10 cellular contexts compared by ENCODE assay signal in the genomic region with DNA sequence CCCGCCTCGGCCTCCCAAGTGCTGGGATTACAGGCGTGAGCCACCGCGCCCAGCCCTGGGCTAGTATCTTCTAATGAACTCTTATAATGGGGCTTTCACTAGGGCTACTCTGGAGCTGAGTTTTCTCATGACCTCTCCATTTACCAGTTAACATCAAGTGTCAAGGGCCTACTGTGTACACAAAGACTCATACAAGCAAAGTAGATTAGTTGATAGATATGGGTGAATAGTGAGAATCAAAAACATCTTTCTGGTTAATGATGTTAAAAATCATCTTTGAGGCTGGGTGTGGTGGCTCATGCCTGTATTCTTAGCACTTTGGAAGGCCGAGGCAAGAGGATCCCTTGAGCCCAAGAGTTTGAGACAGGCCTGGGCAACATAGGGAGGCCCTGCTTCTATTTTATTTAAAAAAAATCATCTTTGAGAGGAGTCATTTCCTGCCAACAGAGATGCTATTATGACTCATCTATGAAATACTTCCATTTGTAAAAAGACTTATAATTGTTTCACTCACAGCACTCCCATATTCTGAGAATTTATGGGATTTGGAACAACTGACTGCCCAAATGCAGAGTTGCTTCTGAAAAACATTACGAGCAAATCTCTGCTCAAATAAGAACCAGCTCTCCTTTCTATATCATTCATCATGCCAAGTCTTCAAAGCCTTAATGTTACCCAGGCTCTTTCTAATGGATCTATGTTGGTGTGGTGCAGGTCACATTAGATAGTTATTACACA. TPM values are rescaled to one million over a fixed set of nuclear protein-coding genes. Genes with fewer than 3 reads are reported as not detected.
DNase-seq lines count a peak whose midpoint lies in the region; ATAC-seq and TF ChIP-seq lines count a peak whose summit lies in the region.
"Had no signal": no experiment of that assay in that cellular context is flagged by ENCODE, and none has a peak within 500 bp of the region (broad histone marks: within the 10 kb centered on the region; RNA-seq: fewer than 3 reads in every experiment).

No MANE protein-coding gene starts in this region.

- H3K9me3 ChIP-seq in RWPE2 (ENCODE audit: severe bottlenecking) = no peaks in the 10 kb centered on the region
- no peaks in the 10 kb centered on the region for H3K9me3 ChIP-seq in fibroblast of lung (ENCODE audit: control insufficient read depth, insufficient read depth, low read depth, low read length)
- H3K9me3 ChIP-seq in smooth muscle cell (replicated peaks; ENCODE audit: low read depth) = no peaks in the 10 kb centered on the region

- H3K36me3 ChIP-seq in RWPE2 (ENCODE audit: low read depth) = no peaks in the 10 kb centered on the region
- H3K36me3 ChIP-seq in fibroblast of lung (ENCODE audit: control insufficient read depth, insufficient read depth, low read length) = no peaks in the 10 kb centered on the region
- H3K36me3 ChIP-seq in smooth muscle cell (ENCODE audit: low read depth) = no peaks in the 10 kb centered on the region

- H3K79me2 ChIP-seq in fibroblast of lung (ENCODE audit: control insufficient read depth, insufficient read depth, low read length) = no peaks in the 10 kb centered on the region
- H3K79me2 ChIP-seq in smooth muscle cell (ENCODE audit: low read depth) = no peaks in the 10 kb centered on the region

- H3K4me1 ChIP-seq in RWPE2 (ENCODE audit: insufficient read depth, poor library complexity, severe bottlenecking) (peaks cover 18% of the 10 kb centered on the region), fibroblast of lung (ENCODE audit: control insufficient read depth, extremely low read depth, insufficient read depth, low read length) (peaks cover 8% of the 10 kb centered on the region), smooth muscle cell (ENCODE audit: low read depth) (no peaks in the 10 kb centered on the region)

- 85% methylated on average over 7 of the region's 7 CpGs for WGBS in smooth muscle cell (ENCODE audit: low lambda C conversion rate)

- DNase-seq in NCI-H2227 treated with DMSO at 0.1 percent for 48 hours (lab: John Stamatoyannopoulos, UW) (peak; percentile 40), NCI-H2227 (lab: John Stamatoyannopoulos, UW; ENCODE audit: unreplicated experiment) (no peak), RWPE2 (ENCODE audit: low spot score) (no peak), fibroblast of lung (ENCODE audit: low read depth in 2 of 2) (peak; percentile 81 to 88), smooth muscle cell (lab: John Stamatoyannopoulos, UW; ENCODE audit: unreplicated experiment) (no peak)
- DNase-seq in stimulated activated CD4-positive, alpha-beta T cell treated with anti-CD3 and anti-CD28 coated beads, Interleukin-15, amount 100 ng/mL, for 24 hours = no peak

- TF ChIP-seq CTCF in RWPE2 (IDR thresholded peaks at IDR 0.05; ENCODE audit: poor library complexity, severe bottlenecking) (no peak), fibroblast of lung (conservative IDR thresholded peaks at IDR 0.05 in 1 of 2, IDR thresholded peaks at IDR 0.05 in 1 of 2; ENCODE audit: low read depth in 1 of 2, low read length in 2 of 2) (no peak), smooth muscle cell (IDR thresholded peaks at IDR 0.05; ENCODE audit: borderline replicate concordance, insufficient read depth, poor library complexity, severe bottlenecking) (no peak)

- H3K27ac ChIP-seq in RWPE2 (ENCODE audit: poor library complexity, severe bottlenecking) (peak overlapping the region; percentile 80), fibroblast of lung (ENCODE audit: insufficient read depth, low read length) (peak overlapping the region; percentile 77), smooth muscle cell (ENCODE audit: low read depth) (peak overlapping the region; percentile 65)

- H2AFZ ChIP-seq in fibroblast of lung (ENCODE audit: low read length) (peak overlapping the region; percentile 42), smooth muscle cell (ENCODE audit: low read depth) (peak overlapping the region; percentile 67)

- H3K9ac ChIP-seq in fibroblast of lung (ENCODE audit: insufficient read depth, low read length) = no peak overlapping the region
- H3K9ac ChIP-seq in smooth muscle cell (ENCODE audit: low read depth) = no peak overlapping the region

- H3K4me2 ChIP-seq in fibroblast of lung (ENCODE audit: extremely low read depth, insufficient read depth, low read length) (no peak overlapping the region), smooth muscle cell (no peak overlapping the region)

- no peaks in the 10 kb centered on the region for H3K27me3 ChIP-seq in RWPE2 (ENCODE audit: insufficient read depth, poor library complexity, severe bottlenecking)
- H3K27me3 ChIP-seq in fibroblast of lung (ENCODE audit: control insufficient read depth, insufficient read depth, low read length) = no peaks in the 10 kb centered on the region
- H3K27me3 ChIP-seq in smooth muscle cell (ENCODE audit: low read depth) = no peaks in the 10 kb centered on the region

- no peaks in the 10 kb centered on the region for H4K20me1 ChIP-seq in fibroblast of lung (ENCODE audit: control insufficient read depth, extremely low read depth, insufficient read depth, low read length)
- H4K20me1 ChIP-seq in smooth muscle cell (ENCODE audit: low read depth) = no peaks in the 10 kb centered on the region

- no peaks in the 10 kb centered on the region for H3F3A ChIP-seq in smooth muscle cell (ENCODE audit: low read depth)

- H3K4me3 ChIP-seq in RWPE2 (ENCODE audit: severe bottlenecking) (no peak overlapping the region), fibroblast of lung (replicated peaks in 1 of 4; ENCODE audit: control extremely low read depth in 1 of 4, insufficient read depth in 1 of 4, low read depth in 3 of 4, low read length in 4 of 4) (no peak overlapping the region), smooth muscle cell (no peak overlapping the region)

- ATAC-seq in RWPE2 (ENCODE audit: low read depth) = peak; percentile 85
- no peak for ATAC-seq in HG03045 (IDR thresholded peaks at IDR 0.05; ENCODE audit: unreplicated experiment)
- ATAC-seq in HG02852 (IDR thresholded peaks at IDR 0.05; ENCODE audit: unreplicated experiment) = no peak

RNA-seq across cellular contexts. Expression of a gene that starts 57.0 kb away (rescaled TPM):
- total RNA-seq in fibroblast of lung (not detected in 2 replicates), smooth muscle cell (not detected in 2 replicates)
- polyA plus RNA-seq in fibroblast of lung (not detected in 2 replicates), smooth muscle cell (not detected in 2 replicates)
- not detected in 2 replicates for polyA plus RNA-seq in fibroblast of lung (2012)
- not detected in 2 replicates for polyA minus RNA-seq in fibroblast of lung (ENCODE audit: low replicate concordance)
- polyA plus RNA-seq: adipose tissue, neural cell had no signal

Comparison
In these comparisons a context has a peak if more than half of its experiments do, and no peak if none do; other contexts are left out.
1. DNase-seq: peak in NCI-H2227 treated with DMSO at 0.1 percent for 48 hours (single experiment) and fibroblast of lung (2 of 2); none in NCI-H2227 (single experiment), RWPE2 (single experiment), smooth muscle cell (single experiment) and stimulated activated CD4-positive, alpha-beta T cell treated with anti-CD3 and anti-CD28 coated beads, Interleukin-15, amount 100 ng/mL, for 24 hours (single experiment).
2. Peak in every context shown above with its lines, with median percentiles within 50 percentile points of each other: H3K27ac ChIP-seq.